Comparison of ENCODE assay signal across 1 cellular context in the genomic region with DNA sequence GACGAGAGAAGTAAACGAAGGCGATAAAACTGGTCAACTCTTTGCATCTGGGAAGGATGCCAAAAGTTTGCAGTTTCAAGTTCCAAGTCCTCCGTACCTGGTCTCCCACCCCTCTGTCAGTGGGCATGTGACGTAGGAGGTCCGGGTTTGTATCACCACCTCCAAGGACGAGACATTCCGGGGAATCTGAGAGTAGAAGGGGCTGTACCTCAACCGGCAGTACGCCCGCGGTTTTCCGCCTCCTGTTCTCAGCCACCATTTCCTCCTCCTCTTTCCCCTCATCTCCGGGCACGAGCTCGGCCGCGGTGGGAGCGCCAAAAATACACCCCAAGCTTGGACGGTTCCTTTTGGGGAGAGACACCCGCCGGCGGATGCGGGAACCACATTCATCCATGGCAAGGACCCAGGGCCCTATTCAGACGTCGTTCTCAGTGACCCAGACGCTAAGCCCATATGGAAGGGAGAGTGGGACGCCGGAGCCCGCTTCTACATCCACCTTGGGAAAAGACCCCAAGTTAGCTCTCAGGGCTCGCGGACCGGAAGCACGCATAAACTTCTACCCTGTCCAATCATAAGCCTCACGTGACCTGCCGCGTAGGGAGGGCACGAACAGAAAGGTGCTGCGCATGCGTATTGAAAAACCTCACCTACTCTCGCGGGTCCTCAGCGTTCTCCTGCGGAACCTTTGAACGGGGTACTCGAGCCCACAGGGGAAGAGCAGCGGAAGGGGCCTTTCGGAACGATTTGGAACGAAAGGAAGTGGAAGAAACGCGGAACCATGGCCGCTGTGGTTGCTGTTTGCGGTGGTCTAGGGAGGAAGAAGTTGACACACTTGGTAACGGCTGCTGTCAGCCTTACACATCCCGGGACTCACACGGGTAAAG.
TF ChIP-seq lines count a peak whose summit lies in the region.

A gene with protein sequence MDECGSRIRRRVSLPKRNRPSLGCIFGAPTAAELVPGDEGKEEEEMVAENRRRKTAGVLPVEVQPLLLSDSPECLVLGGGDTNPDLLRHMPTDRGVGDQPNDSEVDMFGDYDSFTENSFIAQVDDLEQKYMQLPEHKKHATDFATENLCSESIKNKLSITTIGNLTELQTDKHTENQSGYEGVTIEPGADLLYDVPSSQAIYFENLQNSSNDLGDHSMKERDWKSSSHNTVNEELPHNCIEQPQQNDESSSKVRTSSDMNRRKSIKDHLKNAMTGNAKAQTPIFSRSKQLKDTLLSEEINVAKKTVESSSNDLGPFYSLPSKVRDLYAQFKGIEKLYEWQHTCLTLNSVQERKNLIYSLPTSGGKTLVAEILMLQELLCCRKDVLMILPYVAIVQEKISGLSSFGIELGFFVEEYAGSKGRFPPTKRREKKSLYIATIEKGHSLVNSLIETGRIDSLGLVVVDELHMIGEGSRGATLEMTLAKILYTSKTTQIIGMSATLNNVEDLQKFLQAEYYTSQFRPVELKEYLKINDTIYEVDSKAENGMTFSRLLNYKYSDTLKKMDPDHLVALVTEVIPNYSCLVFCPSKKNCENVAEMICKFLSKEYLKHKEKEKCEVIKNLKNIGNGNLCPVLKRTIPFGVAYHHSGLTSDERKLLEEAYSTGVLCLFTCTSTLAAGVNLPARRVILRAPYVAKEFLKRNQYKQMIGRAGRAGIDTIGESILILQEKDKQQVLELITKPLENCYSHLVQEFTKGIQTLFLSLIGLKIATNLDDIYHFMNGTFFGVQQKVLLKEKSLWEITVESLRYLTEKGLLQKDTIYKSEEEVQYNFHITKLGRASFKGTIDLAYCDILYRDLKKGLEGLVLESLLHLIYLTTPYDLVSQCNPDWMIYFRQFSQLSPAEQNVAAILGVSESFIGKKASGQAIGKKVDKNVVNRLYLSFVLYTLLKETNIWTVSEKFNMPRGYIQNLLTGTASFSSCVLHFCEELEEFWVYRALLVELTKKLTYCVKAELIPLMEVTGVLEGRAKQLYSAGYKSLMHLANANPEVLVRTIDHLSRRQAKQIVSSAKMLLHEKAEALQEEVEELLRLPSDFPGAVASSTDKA (minus strand): TSS at position 524 of the 884 bp plus-strand sequence. CDS start 130 bp downstream, at position 394.
TSS of gene MRPS18C (plus strand) at position 759 of the 884 bp plus-strand sequence. CDS start at position 779, 20 bp downstream.

TF ChIP-seq in WTC11, 78 proteins besides CTCF, POLR2A, EP300 and RAD21 (continued from another document):
- TF ChIP-seq, protein P1, sequence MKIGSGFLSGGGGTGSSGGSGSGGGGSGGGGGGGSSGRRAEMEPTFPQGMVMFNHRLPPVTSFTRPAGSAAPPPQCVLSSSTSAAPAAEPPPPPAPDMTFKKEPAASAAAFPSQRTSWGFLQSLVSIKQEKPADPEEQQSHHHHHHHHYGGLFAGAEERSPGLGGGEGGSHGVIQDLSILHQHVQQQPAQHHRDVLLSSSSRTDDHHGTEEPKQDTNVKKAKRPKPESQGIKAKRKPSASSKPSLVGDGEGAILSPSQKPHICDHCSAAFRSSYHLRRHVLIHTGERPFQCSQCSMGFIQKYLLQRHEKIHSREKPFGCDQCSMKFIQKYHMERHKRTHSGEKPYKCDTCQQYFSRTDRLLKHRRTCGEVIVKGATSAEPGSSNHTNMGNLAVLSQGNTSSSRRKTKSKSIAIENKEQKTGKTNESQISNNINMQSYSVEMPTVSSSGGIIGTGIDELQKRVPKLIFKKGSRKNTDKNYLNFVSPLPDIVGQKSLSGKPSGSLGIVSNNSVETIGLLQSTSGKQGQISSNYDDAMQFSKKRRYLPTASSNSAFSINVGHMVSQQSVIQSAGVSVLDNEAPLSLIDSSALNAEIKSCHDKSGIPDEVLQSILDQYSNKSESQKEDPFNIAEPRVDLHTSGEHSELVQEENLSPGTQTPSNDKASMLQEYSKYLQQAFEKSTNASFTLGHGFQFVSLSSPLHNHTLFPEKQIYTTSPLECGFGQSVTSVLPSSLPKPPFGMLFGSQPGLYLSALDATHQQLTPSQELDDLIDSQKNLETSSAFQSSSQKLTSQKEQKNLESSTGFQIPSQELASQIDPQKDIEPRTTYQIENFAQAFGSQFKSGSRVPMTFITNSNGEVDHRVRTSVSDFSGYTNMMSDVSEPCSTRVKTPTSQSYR (CRISPR knock-in tag; IDR thresholded peaks at IDR 0.05) = no peak
- no peak for TF ChIP-seq ZNF532 (CRISPR knock-in tag; IDR thresholded peaks at IDR 0.05; ENCODE audit: borderline replicate concordance)
- no peak for TF ChIP-seq TEAD4 (CRISPR knock-in tag; IDR thresholded peaks at IDR 0.05)
- TF ChIP-seq NFYB (CRISPR knock-in tag; conservative IDR thresholded peaks at IDR 0.05; ENCODE audit: low read depth) = peak; percentile 47; the same call in 1 of the 2 replicates
- TF ChIP-seq CBFB (CRISPR knock-in tag; IDR thresholded peaks at IDR 0.05; ENCODE audit: low read depth) = no peak; the same call in 1 of the 2 replicates
- no peak; the same call in 1 of the 2 replicates for TF ChIP-seq CREB1 (CRISPR knock-in tag; IDR thresholded peaks at IDR 0.05)
- peak; percentile 90 for TF ChIP-seq ETV6 (CRISPR knock-in tag; IDR thresholded peaks at IDR 0.05)
- 0 out of 2 replicates have a peak, but pooled peaks have one; percentile 27 for TF ChIP-seq NFE2L1 (CRISPR knock-in tag; IDR thresholded peaks at IDR 0.05)
- no peak for TF ChIP-seq ZNF671 (CRISPR knock-in tag; IDR thresholded peaks at IDR 0.05)
- TF ChIP-seq ZNF138 (CRISPR knock-in tag; conservative IDR thresholded peaks at IDR 0.05) = no peak
- TF ChIP-seq MYBL2 (CRISPR knock-in tag; IDR thresholded peaks at IDR 0.05) = peak; percentile 89
- no peak for TF ChIP-seq ZNF423 (CRISPR knock-in tag; IDR thresholded peaks at IDR 0.05)
- TF ChIP-seq FOXJ3 (CRISPR knock-in tag; IDR thresholded peaks at IDR 0.05; ENCODE audit: borderline replicate concordance) = no peak
- TF ChIP-seq ZNF232 (CRISPR knock-in tag; IDR thresholded peaks at IDR 0.05) = peak; percentile 84; the same call in 1 of the 2 replicates
- TF ChIP-seq RELA (CRISPR knock-in tag; IDR thresholded peaks at IDR 0.05; ENCODE audit: borderline replicate concordance) = no peak
- no peak for TF ChIP-seq CDX4 (CRISPR knock-in tag; IDR thresholded peaks at IDR 0.05; ENCODE audit: borderline replicate concordance)
- TF ChIP-seq E2F4 (CRISPR knock-in tag; IDR thresholded peaks at IDR 0.05; ENCODE audit: borderline replicate concordance, low read depth) = 0 out of 2 replicates have a peak, but pooled peaks have one; percentile 35
- TF ChIP-seq JAZF1 (CRISPR knock-in tag; IDR thresholded peaks at IDR 0.05) = no peak
- no peak for TF ChIP-seq MLX (CRISPR knock-in tag; IDR thresholded peaks at IDR 0.05)
